1 cellular context compared by ENCODE assay signal in the genomic region with DNA sequence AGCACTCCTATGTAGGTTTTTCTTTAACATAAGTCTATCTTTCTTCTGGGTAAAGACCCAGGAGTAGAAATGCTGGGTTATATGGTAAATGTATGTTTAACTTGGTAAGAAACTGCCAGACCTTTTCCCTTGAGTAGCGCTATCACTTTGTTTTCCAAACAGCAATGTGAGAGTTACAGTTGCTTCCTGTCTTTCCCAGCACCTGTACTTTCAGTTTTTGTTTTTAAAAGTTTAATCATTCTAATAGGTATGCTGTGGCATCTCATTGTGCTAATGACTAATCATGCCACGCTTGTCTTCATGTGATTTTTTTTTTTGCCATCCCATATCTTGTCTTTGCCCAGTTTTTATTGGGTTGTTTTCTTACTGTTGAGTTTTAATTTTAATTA.
TF ChIP-seq lines count a peak whose summit lies in the region.

No MANE protein-coding gene starts in this region.

TF ChIP-seq in WTC11, 78 proteins besides CTCF, POLR2A, EP300 and RAD21 (continued from another document):
- TF ChIP-seq, protein P1, sequence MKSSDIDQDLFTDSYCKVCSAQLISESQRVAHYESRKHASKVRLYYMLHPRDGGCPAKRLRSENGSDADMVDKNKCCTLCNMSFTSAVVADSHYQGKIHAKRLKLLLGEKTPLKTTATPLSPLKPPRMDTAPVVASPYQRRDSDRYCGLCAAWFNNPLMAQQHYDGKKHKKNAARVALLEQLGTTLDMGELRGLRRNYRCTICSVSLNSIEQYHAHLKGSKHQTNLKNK (CRISPR knock-in tag; IDR thresholded peaks at IDR 0.05): no peak
- TF ChIP-seq, protein P2, sequence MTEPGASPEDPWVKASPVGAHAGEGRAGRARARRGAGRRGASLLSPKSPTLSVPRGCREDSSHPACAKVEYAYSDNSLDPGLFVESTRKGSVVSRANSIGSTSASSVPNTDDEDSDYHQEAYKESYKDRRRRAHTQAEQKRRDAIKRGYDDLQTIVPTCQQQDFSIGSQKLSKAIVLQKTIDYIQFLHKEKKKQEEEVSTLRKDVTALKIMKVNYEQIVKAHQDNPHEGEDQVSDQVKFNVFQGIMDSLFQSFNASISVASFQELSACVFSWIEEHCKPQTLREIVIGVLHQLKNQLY (CRISPR knock-in tag; IDR thresholded peaks at IDR 0.05): no peak
- TF ChIP-seq GRHL2 (CRISPR knock-in tag; IDR thresholded peaks at IDR 0.05; ENCODE audit: insufficient replicate concordance, severe bottlenecking) (no peak), KAT7 (CRISPR knock-in tag; IDR thresholded peaks at IDR 0.05; ENCODE audit: borderline replicate concordance) (no peak)
- TF ChIP-seq, protein P3, sequence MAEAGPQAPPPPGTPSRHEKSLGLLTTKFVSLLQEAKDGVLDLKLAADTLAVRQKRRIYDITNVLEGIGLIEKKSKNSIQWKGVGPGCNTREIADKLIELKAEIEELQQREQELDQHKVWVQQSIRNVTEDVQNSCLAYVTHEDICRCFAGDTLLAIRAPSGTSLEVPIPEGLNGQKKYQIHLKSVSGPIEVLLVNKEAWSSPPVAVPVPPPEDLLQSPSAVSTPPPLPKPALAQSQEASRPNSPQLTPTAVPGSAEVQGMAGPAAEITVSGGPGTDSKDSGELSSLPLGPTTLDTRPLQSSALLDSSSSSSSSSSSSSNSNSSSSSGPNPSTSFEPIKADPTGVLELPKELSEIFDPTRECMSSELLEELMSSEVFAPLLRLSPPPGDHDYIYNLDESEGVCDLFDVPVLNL (CRISPR knock-in tag; IDR thresholded peaks at IDR 0.05; ENCODE audit: borderline replicate concordance, low read depth): no peak
- TF ChIP-seq, protein P4, sequence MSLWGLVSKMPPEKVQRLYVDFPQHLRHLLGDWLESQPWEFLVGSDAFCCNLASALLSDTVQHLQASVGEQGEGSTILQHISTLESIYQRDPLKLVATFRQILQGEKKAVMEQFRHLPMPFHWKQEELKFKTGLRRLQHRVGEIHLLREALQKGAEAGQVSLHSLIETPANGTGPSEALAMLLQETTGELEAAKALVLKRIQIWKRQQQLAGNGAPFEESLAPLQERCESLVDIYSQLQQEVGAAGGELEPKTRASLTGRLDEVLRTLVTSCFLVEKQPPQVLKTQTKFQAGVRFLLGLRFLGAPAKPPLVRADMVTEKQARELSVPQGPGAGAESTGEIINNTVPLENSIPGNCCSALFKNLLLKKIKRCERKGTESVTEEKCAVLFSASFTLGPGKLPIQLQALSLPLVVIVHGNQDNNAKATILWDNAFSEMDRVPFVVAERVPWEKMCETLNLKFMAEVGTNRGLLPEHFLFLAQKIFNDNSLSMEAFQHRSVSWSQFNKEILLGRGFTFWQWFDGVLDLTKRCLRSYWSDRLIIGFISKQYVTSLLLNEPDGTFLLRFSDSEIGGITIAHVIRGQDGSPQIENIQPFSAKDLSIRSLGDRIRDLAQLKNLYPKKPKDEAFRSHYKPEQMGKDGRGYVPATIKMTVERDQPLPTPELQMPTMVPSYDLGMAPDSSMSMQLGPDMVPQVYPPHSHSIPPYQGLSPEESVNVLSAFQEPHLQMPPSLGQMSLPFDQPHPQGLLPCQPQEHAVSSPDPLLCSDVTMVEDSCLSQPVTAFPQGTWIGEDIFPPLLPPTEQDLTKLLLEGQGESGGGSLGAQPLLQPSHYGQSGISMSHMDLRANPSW (CRISPR knock-in tag; conservative IDR thresholded peaks at IDR 0.05; ENCODE audit: low read depth): no peak
